25 cellular contexts compared by ENCODE assay signal in genomic region chr12:119850330-119850729, GRCh38. TPM values are rescaled to one million over a fixed set of nuclear protein-coding genes. Genes with fewer than 3 reads are reported as not detected.
DNase-seq lines count a peak whose midpoint lies in the region; ATAC-seq, FAIRE-seq and TF ChIP-seq lines count a peak whose summit lies in the region.
"Had no signal": no experiment of that assay in that cellular context is flagged by ENCODE, and none has a peak within 500 bp of the region (broad histone marks: within the 10 kb centered on the region; RNA-seq: fewer than 3 reads in every experiment).

No MANE protein-coding gene starts in this region.

- TF ChIP-seq CTCF in MCF 10A (IDR thresholded peaks at IDR 0.05; ENCODE audit: unreplicated experiment): no peak
- no peak for TF ChIP-seq CTCF in mammary epithelial cell (conservative IDR thresholded peaks at IDR 0.05 in 1 of 2, IDR thresholded peaks at IDR 0.05 in 1 of 2; ENCODE audit: extremely low read depth in 1 of 2, insufficient read depth in 1 of 2, low read depth in 1 of 2, low read length in 2 of 2)
- TF ChIP-seq CTCF in HEK293 (tag by site-specific recombination; IDR thresholded peaks at IDR 0.05): no peak
- no peak for TF ChIP-seq CTCF in K562 (IDR thresholded peaks at IDR 0.05 in 2 of 3, conservative IDR thresholded peaks at IDR 0.05 in 1 of 3; ENCODE audit: insufficient read depth in 2 of 3, low read depth in 1 of 3, low read length in 3 of 3)
- TF ChIP-seq CTCF in GM10266 (IDR thresholded peaks at IDR 0.05; ENCODE audit: control insufficient read depth, insufficient read depth, low read depth, missing control alignments): no peak

- H3K79me2 ChIP-seq in mammary epithelial cell (ENCODE audit: insufficient read depth, low read length): peaks cover 19% of the 10 kb centered on the region
- H3K79me2 ChIP-seq in K562 (ENCODE audit: control insufficient read depth, insufficient read depth, low read length): no peaks in the 10 kb centered on the region

- H4K20me1 ChIP-seq in mammary epithelial cell (ENCODE audit: insufficient read depth, low read length) (no peaks in the 10 kb centered on the region), K562 (replicated peaks; ENCODE audit: control insufficient read depth, insufficient read depth, low read length) (no peaks in the 10 kb centered on the region)

- H3K27me3 ChIP-seq in mammary epithelial cell (ENCODE audit: insufficient read depth, low read length): no peaks in the 10 kb centered on the region
- H3K27me3 ChIP-seq in K562 (ENCODE audit: control insufficient read depth in 2 of 2, insufficient read depth in 2 of 2, low read length in 2 of 2): no peaks in the 10 kb centered on the region
- H3K27me3 ChIP-seq: BE2C; BLaER1 treated with 17β-estradiol and CSF1 and Interleukin-3, amounts not matched to agents 10 nM and 100 nM had no signal

- H3K9me3 ChIP-seq in mammary epithelial cell (replicated peaks; ENCODE audit: insufficient read depth, low read length) (no peaks in the 10 kb centered on the region), HEK293 (ENCODE audit: control insufficient read depth, insufficient read depth, low read depth, low read length) (no peaks in the 10 kb centered on the region), K562 (replicated peaks; ENCODE audit: control insufficient read depth, insufficient read depth, low read depth, low read length) (no peaks in the 10 kb centered on the region)
- H3K9me3 ChIP-seq: A549; BE2C; BLaER1 treated with 17β-estradiol and CSF1 and Interleukin-3, amounts not matched to agents 10 nM and 100 nM had no signal

- no peaks in the 10 kb centered on the region for H3K4me1 Mint-ChIP-seq in MCF 10A (ENCODE audit: insufficient read depth, unreplicated experiment)
- no peaks in the 10 kb centered on the region for H3K4me1 Mint-ChIP-seq in stimulated activated naive B cell treated with anti-CD40 and anti-IgM and Interleukin-4, amounts not matched to agents 10 μg/mL and 1 μg/mL and 100 μg/mL, for 72 hours
- H3K4me1 Mint-ChIP-seq: CD14-positive monocyte, H9 had no signal

- intact Hi-C loops in MCF 10A (cut with micrococcal nuclease) (no loop called here), mammary epithelial cell (cut with micrococcal nuclease) (no loop called here), K562 (cut with micrococcal nuclease) (no loop called here)

- H3K27ac ChIP-seq in mammary epithelial cell (ENCODE audit: insufficient read depth, low read depth, low read length): no peak overlapping the region
- H3K27ac ChIP-seq in HEK293 (ENCODE audit: extremely low read depth, low read depth, low read length): no peak overlapping the region
- no peak overlapping the region for H3K27ac ChIP-seq in K562 (ENCODE audit: extremely low read depth, low read depth, low read length)
- H3K27ac ChIP-seq: A549; BLaER1 treated with 17β-estradiol and CSF1 and Interleukin-3, amounts not matched to agents 10 nM and 100 nM; GM23248 had no signal

- H2AFZ ChIP-seq in mammary epithelial cell (ENCODE audit: low read depth, low read length) (no peak overlapping the region), K562 (ENCODE audit: low read depth, low read length) (no peak overlapping the region)
- H2AFZ ChIP-seq: GM23248 had no signal

- H3K4me1 ChIP-seq in mammary epithelial cell (ENCODE audit: insufficient read depth, low read length) (no peaks in the 10 kb centered on the region), HEK293 (ENCODE audit: control insufficient read depth, insufficient read depth, low read length) (no peaks in the 10 kb centered on the region), K562 (replicated peaks in 1 of 2; ENCODE audit: control insufficient read depth in 2 of 2, insufficient read depth in 2 of 2, low read length in 2 of 2) (no peaks in the 10 kb centered on the region)
- H3K4me1 ChIP-seq: A549; BE2C; BLaER1 treated with 17β-estradiol and CSF1 and Interleukin-3, amounts not matched to agents 10 nM and 100 nM had no signal

- POLR2A ChIA-PET in MCF 10A (lab: Yijun Ruan, JAX) (no interaction called here), HEK293 (lab: Yijun Ruan, JAX) (no interaction called here), K562 (lab: Yijun Ruan, JAX) (no interaction called here)

- H3K9ac ChIP-seq in mammary epithelial cell (ENCODE audit: insufficient read depth, low read length) (no peak overlapping the region), K562 (ENCODE audit: insufficient read depth in 1 of 2, low read depth in 2 of 2, low read length in 2 of 2) (no peak overlapping the region)
- H3K9ac ChIP-seq: BLaER1 treated with 17β-estradiol and CSF1 and Interleukin-3, amounts not matched to agents 10 nM and 100 nM; GM23248 had no signal

- dilution Hi-C loops in mammary epithelial cell (cut with HindIII; ENCODE audit: low sequenced_read_pairs): no loop called here

- FAIRE-seq in K562 (lab: Jason Lieb, UNC): no peak
- FAIRE-seq: A549, GM12892, GM19239 had no signal

- DNase-seq in MCF 10A (ENCODE audit: unreplicated experiment) (no peak), mammary epithelial cell (no peak), K562 (ENCODE audit: extremely low read depth in 1 of 4, low spot score in 3 of 4) (no peak), GM10266 (ENCODE audit: extremely low spot score) (no peak)
- DNase-seq in stimulated activated naive B cell treated with anti-CD40 and anti-IgM and Interleukin-4, amounts not matched to agents 10 μg/mL and 1 μg/mL and 100 μg/mL, for 72 hours: no peak
- DNase-seq: 8988T; ACHN; AML-193; BE2C; Calu3; CD4-positive, alpha-beta T cell; COR-L47; DMS53; DMS79 treated with DMSO at 0.1 percent for 48 hours; GF-D8; GM23248; H9 had no signal

- 79% methylated on average over 1 of the region's 1 CpG for WGBS in mammary epithelial cell (ENCODE audit: low coverage, missing lambda C conversion rate)
- 79% methylated on average over 1 of the region's 1 CpG for WGBS in K562 (ENCODE audit: insufficient coverage, low coverage, missing lambda C conversion rate)

- TF ChIP-seq RAD21 in K562 (CRISPR knock-in tag; conservative IDR thresholded peaks at IDR 0.05 in 1 of 2, IDR thresholded peaks at IDR 0.05 in 1 of 2): no peak

- no TSS peak for BruUV-seq in MCF 10A (replicated peaks; lab: Mats Ljungman, UMichigan)
- no TSS peak for BruUV-seq in mammary epithelial cell (replicated peaks; lab: Mats Ljungman, UMichigan)
- no TSS peak for BruUV-seq in K562 (replicated peaks; lab: Mats Ljungman, UMichigan)

- no peak overlapping the region for H3K4me3 Mint-ChIP-seq in MCF 10A (ENCODE audit: unreplicated experiment)
- H3K4me3 Mint-ChIP-seq in stimulated activated naive B cell treated with anti-CD40 and anti-IgM and Interleukin-4, amounts not matched to agents 10 μg/mL and 1 μg/mL and 100 μg/mL, for 72 hours: no peak overlapping the region
- H3K4me3 Mint-ChIP-seq: CD14-positive monocyte; CD4-positive, alpha-beta T cell; H9 had no signal

- H3K4me3 ChIP-seq in mammary epithelial cell (replicated peaks in 1 of 3; ENCODE audit: insufficient read depth in 1 of 3, low read depth in 2 of 3, low read length in 3 of 3): no peak overlapping the region
- no peak overlapping the region for H3K4me3 ChIP-seq in HEK293 (ENCODE audit: low read depth, low read length)
- no peak overlapping the region for H3K4me3 ChIP-seq in K562
- H3K4me3 ChIP-seq: A549; BLaER1 treated with 17β-estradiol and CSF1 and Interleukin-3, amounts not matched to agents 10 nM and 100 nM; GM23248 had no signal

- peak overlapping the region; percentile 42 for H3K27ac Mint-ChIP-seq in MCF 10A (ENCODE audit: low read depth, unreplicated experiment)
- peak overlapping the region; percentile 10 for H3K27ac Mint-ChIP-seq in stimulated activated naive B cell treated with anti-CD40 and anti-IgM and Interleukin-4, amounts not matched to agents 10 μg/mL and 1 μg/mL and 100 μg/mL, for 72 hours
- H3K27ac Mint-ChIP-seq: CD4-positive, alpha-beta T cell had no signal

- no peaks in the 10 kb centered on the region for H3K27me3 Mint-ChIP-seq in MCF 10A (ENCODE audit: insufficient read depth, unreplicated experiment)
- H3K27me3 Mint-ChIP-seq in stimulated activated naive B cell treated with anti-CD40 and anti-IgM and Interleukin-4, amounts not matched to agents 10 μg/mL and 1 μg/mL and 100 μg/mL, for 72 hours: no peaks in the 10 kb centered on the region
- H3K27me3 Mint-ChIP-seq: CD4-positive, alpha-beta T cell had no signal

- CTCF ChIA-PET in MCF 10A (lab: Yijun Ruan, JAX): interaction anchor here (0.5 to 1.1 kb wide), 2 partner anchors 18 to 1466 kb away, joined by 3 to 6 read pairs; no protein-coding TSS in a partner anchor
- CTCF ChIA-PET in mammary epithelial cell (lab: Charles Lee; ENCODE audit: low non-redundant PET): no interaction called here
- CTCF ChIA-PET in HEK293 (lab: Yijun Ruan, JAX): interaction anchor here (0.6 kb wide), 1 partner anchor 124 kb away, joined by 3 read pairs; no protein-coding TSS in a partner anchor
- CTCF ChIA-PET in K562 (lab: Yijun Ruan, JAX; ENCODE audit: low intra/inter-chr PET ratio): no interaction called here

- H3K9me3 Mint-ChIP-seq in MCF 10A (ENCODE audit: unreplicated experiment): no peaks in the 10 kb centered on the region
- no peaks in the 10 kb centered on the region for H3K9me3 Mint-ChIP-seq in stimulated activated naive B cell treated with anti-CD40 and anti-IgM and Interleukin-4, amounts not matched to agents 10 μg/mL and 1 μg/mL and 100 μg/mL, for 72 hours
- H3K9me3 Mint-ChIP-seq: CD4-positive, alpha-beta T cell; H9 had no signal

- H3K36me3 ChIP-seq in mammary epithelial cell (ENCODE audit: insufficient read depth, low read length) (peaks cover 10% of the 10 kb centered on the region), HEK293 (ENCODE audit: control insufficient read depth in 2 of 2, insufficient read depth in 1 of 2, low read length in 2 of 2) (peaks cover 58 to 64% of the 10 kb centered on the region in 2 experiments), K562 (ENCODE audit: control insufficient read depth, insufficient read depth, low read length) (peaks cover 57% of the 10 kb centered on the region; the same call in 2 of the 3 replicates)

- no peak for TF ChIP-seq EP300 in K562 (IDR thresholded peaks at IDR 0.05; ENCODE audit: low read length)

- no peak for ATAC-seq in K562
- ATAC-seq in stimulated activated naive B cell treated with anti-CD40 and anti-IgM and Interleukin-4, amounts not matched to agents 10 μg/mL and 1 μg/mL and 100 μg/mL, for 72 hours (replicated peaks): no peak
- ATAC-seq in GM19023 (IDR thresholded peaks at IDR 0.05; ENCODE audit: unreplicated experiment): no peak
- ATAC-seq: A549, HCT116 had no signal

- H3K9me1 ChIP-seq in K562 (ENCODE audit: control insufficient read depth, insufficient read depth, low read length): no peaks in the 10 kb centered on the region

- in situ Hi-C loops in mammary epithelial cell (cut with MboI; ENCODE audit: low sequenced_read_pairs in 2 of 2): no loop called here
- in situ Hi-C loops in K562 (cut with MboI): no loop called here

- TF ChIP-seq POLR2A in K562 (conservative IDR thresholded peaks at IDR 0.05): no peak

- H3K4me2 ChIP-seq in mammary epithelial cell (ENCODE audit: insufficient read depth, low read depth, low read length) (no peak overlapping the region), K562 (ENCODE audit: insufficient read depth, low read length) (no peak overlapping the region)
- H3K4me2 ChIP-seq: A549; BLaER1 treated with 17β-estradiol and CSF1 and Interleukin-3, amounts not matched to agents 10 nM and 100 nM had no signal

- peaks cover 18% of the 10 kb centered on the region for H3K36me3 Mint-ChIP-seq in MCF 10A (ENCODE audit: insufficient read depth, unreplicated experiment)
- peaks cover 0 to 5% of the 10 kb centered on the region in 2 donors for H3K36me3 Mint-ChIP-seq in stimulated activated naive B cell treated with anti-CD40 and anti-IgM and Interleukin-4, amounts not matched to agents 10 μg/mL and 1 μg/mL and 100 μg/mL, for 72 hours

RNA-seq across cellular contexts. Expression of gene CIT, which starts 26.8 kb away (rescaled TPM):
- total RNA-seq in MCF 10A (2022) (22.8 and 25.0 TPM in 2 replicates), mammary epithelial cell (10 to 100 TPM in 1 of 2 donors, 1 to 10 TPM in 1; 3.2 to 30.0 TPM), K562 (2014; rRNA removed) (30.0 and 34.9 TPM in 2 replicates), K562 (2014; rRNA removed; fragmentation: Illumina TruSeq; extraction: Trizol) (20.9 and 23.9 TPM in 2 replicates), K562 (2015; rRNA removed; fragmentation: Illumina TruSeq; extraction: Trizol) (19.0 and 20.9 TPM in 2 replicates), K562 (2021) (37.3 and 46.7 TPM in 2 replicates)
- polyA plus RNA-seq in mammary epithelial cell (12.3 TPM), K562 (2011; rRNA removed) (26.0 and 30.8 TPM in 2 replicates), K562 (2014; fragmentation: Illumina TruSeq; extraction: Trizol) (17.8 and 21.3 TPM in 2 replicates), K562 (2014; fragmentation: Nextera tagmentation; extraction: Ambion mirVana) (1 to 10 TPM; 1.1 to 2.4 TPM), K562 (2014; rRNA removed) (25.2 and 28.0 TPM in 2 replicates)
- 122 TPM for polyA minus RNA-seq in mammary epithelial cell
- 193 and 304 TPM in 2 replicates for total RNA-seq in K562 (2011; cell fraction: chromatin; rRNA removed; ENCODE audit: low replicate concordance)
- total RNA-seq in K562 (2011; cell fraction: nucleolus; rRNA removed): 86.6 and 105 TPM in 2 replicates
- 123 and 135 TPM in 2 replicates for total RNA-seq in K562 (2011; cell fraction: nucleoplasm; rRNA removed)
- 13.6 and 15.8 TPM in 2 replicates for polyA plus RNA-seq in K562 (2011; cell fraction: cytosol; rRNA removed)
- 104 and 133 TPM in 2 replicates for polyA plus RNA-seq in K562 (2011; cell fraction: nucleus; rRNA removed)
- polyA plus RNA-seq in K562 (2012): 22.1 and 28.0 TPM in 2 replicates
- polyA minus RNA-seq in K562 (2011; rRNA and poly(A)+ RNA removed): 51.7 and 64.4 TPM in 2 replicates
- 28.1 and 34.5 TPM in 2 replicates for polyA minus RNA-seq in K562 (2011; cell fraction: cytosol; rRNA and poly(A)+ RNA removed)
- polyA minus RNA-seq in K562 (2011; cell fraction: nucleus; rRNA and poly(A)+ RNA removed): 64.8 and 84.6 TPM in 2 replicates
- polyA plus RNA-seq: CD14-positive monocyte had no signal

Comparison
In these comparisons a context has a peak if more than half of its experiments do, and no peak if none do; other contexts are left out.
1. CTCF ChIA-PET loops: an anchor here in MCF 10A (0.5 to 1.1 kb wide) and HEK293 (0.6 kb wide); none called in mammary epithelial cell and K562.